Comparison of ENCODE assay signal across 23 cellular contexts in genomic region chr5:66413931-66414330, GRCh38.
"Had no signal": no experiment of that assay in that cellular context is flagged by ENCODE, and none has a peak within 500 bp of the region (broad histone marks: within the 10 kb centered on the region; RNA-seq: fewer than 3 reads in every experiment).

No MANE protein-coding gene starts in this region.

- ATAC-seq: lower lobe of right lung; naive thymus-derived CD8-positive, alpha-beta T cell; pancreas; psoas muscle; stimulated activated memory B cell treated with anti-CD40 and anti-IgM and Interleukin-4, amounts not matched to agents 10 μg/mL and 1 μg/mL and 100 μg/mL, for 72 hours; stimulated activated naive CD8-positive, alpha-beta T cell treated with anti-CD3 and anti-CD28 coated beads, Interleukin-15, amount 100 ng/mL, for 72 hours; upper lobe of right lung had no signal

- H3K27ac ChIP-seq: lower lobe of right lung, pancreas, psoas muscle, right lobe of liver, testis, tibial artery, upper lobe of right lung had no signal

- H3K9me3 ChIP-seq: lower lobe of right lung, pancreas, psoas muscle, right lobe of liver, testis, tibial artery, upper lobe of right lung had no signal

- DNase-seq: hippocampal formation; kidney; lower lobe of right lung; mammary epithelial cell; mesenchymal stem cell; naive thymus-derived CD8-positive, alpha-beta T cell; nucleus accumbens; pancreas; psoas muscle; right lobe of liver; stimulated activated CD4-positive, alpha-beta T cell treated with anti-CD3 and anti-CD28 coated beads, Interleukin-1b, Interleukin-23, amount 100 ng/mL, for 48 hours; stimulated activated CD4-positive, alpha-beta T cell treated with anti-CD3 and anti-CD28 coated beads, Interleukin-2, amount 100 ng/mL, for 48 hours; stimulated activated CD4-positive, alpha-beta T cell treated with anti-CD3 and anti-CD28 coated beads, Interleukin-4, amount 100 ng/mL, for 4 hours; stimulated activated CD8-positive, alpha-beta memory T cell treated with anti-CD3 and anti-CD28 coated beads, Interleukin-4, amount 100 ng/mL, for 48 hours; stimulated activated naive CD4-positive, alpha-beta T cell treated with Interleukin-2 at 50 U/mL for 16 hours; stimulated activated naive CD8-positive, alpha-beta T cell treated with anti-CD3 and anti-CD28 coated beads, Interleukin-15, amount 100 ng/mL, for 72 hours; substantia nigra; testis; tibial artery; trophoblast cell; upper lobe of right lung had no signal

- H3K4me1 ChIP-seq: lower lobe of right lung, pancreas, psoas muscle, testis, tibial artery, upper lobe of right lung had no signal

- H3K4me3 ChIP-seq: lower lobe of right lung, pancreas, psoas muscle, right lobe of liver, smooth muscle cell, testis, tibial artery, upper lobe of right lung had no signal

- H3K36me3 ChIP-seq: lower lobe of right lung, pancreas, right lobe of liver, tibial artery, upper lobe of right lung had no signal

- H3K27me3 ChIP-seq: pancreas, right lobe of liver, testis, tibial artery, upper lobe of right lung had no signal
